Comparison of ENCODE assay signal across 24 cellular contexts in the genomic region with DNA sequence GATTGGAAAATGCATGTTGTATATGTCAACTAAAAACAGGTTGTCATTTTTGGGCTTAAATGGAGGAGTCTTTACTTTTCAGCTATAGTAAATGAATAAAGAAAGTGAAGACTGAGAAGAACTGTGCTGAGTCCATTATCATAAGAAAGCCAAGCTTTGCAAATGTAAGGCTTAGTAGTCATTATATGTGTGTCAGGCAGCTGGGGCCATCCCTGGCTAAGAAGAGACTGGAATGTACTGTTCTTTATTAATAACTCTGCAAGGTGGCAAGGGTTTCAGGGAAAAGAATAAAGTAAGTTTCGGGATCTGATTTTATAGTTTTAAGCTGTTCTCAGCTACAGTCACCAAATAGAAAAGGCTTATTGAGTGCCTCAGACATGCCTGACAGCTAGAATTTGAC.
"Had no signal": no experiment of that assay in that cellular context is flagged by ENCODE, and none has a peak within 500 bp of the region (broad histone marks: within the 10 kb centered on the region; RNA-seq: fewer than 3 reads in every experiment).

No MANE protein-coding gene starts in this region.

- H3K4me3 ChIP-seq: coronary artery, gastroesophageal sphincter, upper lobe of left lung had no signal

- H3K4me3 Mint-ChIP-seq: activated naive CD8-positive, alpha-beta T cell; activated T-cell treated with anti-CD3 and anti-CD28 coated beads, Interleukin-2, amount 50 U/mL, for 24 hours; endodermal cell; memory B cell; natural killer cell treated with Interleukin-12 subunit alpha and Interleukin-12 subunit beta and Interleukin-15 and Interleukin-18, amount 100 ng/mL, for 72 hours had no signal

- H3K27ac Mint-ChIP-seq: activated naive CD8-positive, alpha-beta T cell; activated T-cell treated with anti-CD3 and anti-CD28 coated beads, Interleukin-2, amount 50 U/mL, for 24 hours; activated T-helper 2 cell treated with anti-CD3 and anti-CD28 coated beads, Interferon-gamma antibody, Interleukin-2, Interleukin-4, amounts not matched to agents 10 μg/mL and 5 μg/mL and 100 μg/mL, durations not matched to agents 14 hours and 24 hours and 36 hours; endodermal cell; memory B cell; natural killer cell treated with Interleukin-12 subunit alpha and Interleukin-12 subunit beta and Interleukin-15 and Interleukin-18, amount 100 ng/mL, for 72 hours had no signal

- H3K4me1 Mint-ChIP-seq: memory B cell had no signal

- H3K9me3 ChIP-seq: gastroesophageal sphincter, upper lobe of left lung had no signal

- DNase-seq: activated CD4-positive, alpha-beta T cell treated with anti-CD3 and anti-CD28 coated beads, Interleukin-2, amount 50 U/mL, for 4 hours; activated CD8-positive, alpha-beta memory T cell treated with anti-CD3 and anti-CD28 coated beads for 24 hours; activated CD8-positive, alpha-beta memory T cell treated with anti-CD3 and anti-CD28 coated beads, Interleukin-2, amount 50 U/mL, for 4 hours; activated naive CD4-positive, alpha-beta T cell; activated T-cell treated with anti-CD3 and anti-CD28 coated beads, Interleukin-2, amount 50 U/mL, for 24 hours; cerebellar nuclear complex; endodermal cell; head of caudate nucleus; hypothalamus; nucleus accumbens; right cardiac atrium; stimulated activated CD4-positive, alpha-beta T cell treated with anti-CD3 and anti-CD28 coated beads, Interleukin-12 subunit alpha, Interleukin-12 subunit beta, amount 100 ng/mL, for 4 hours; stimulated activated CD4-positive, alpha-beta T cell treated with anti-CD3 and anti-CD28 coated beads, Interleukin-4, amount 100 ng/mL, for 4 hours; stimulated activated naive CD8-positive, alpha-beta T cell treated with anti-CD3 and anti-CD28 coated beads, Interleukin-15, Interleukin-2, amounts not matched to agents 100 U/mL and 50 U/mL, for 24 hours; T-helper 9 cell; upper lobe of left lung had no signal

- H3K9me3 Mint-ChIP-seq: activated T-cell treated with anti-CD3 and anti-CD28 coated beads, Interleukin-2, amount 50 U/mL, for 24 hours; activated T-helper 2 cell treated with anti-CD3 and anti-CD28 coated beads, Interferon-gamma antibody, Interleukin-2, Interleukin-4, amounts not matched to agents 10 μg/mL and 5 μg/mL and 100 μg/mL, durations not matched to agents 14 hours and 24 hours and 36 hours; endodermal cell; memory B cell had no signal

- H3K36me3 Mint-ChIP-seq: activated naive CD8-positive, alpha-beta T cell; memory B cell; natural killer cell treated with Interleukin-12 subunit alpha and Interleukin-12 subunit beta and Interleukin-15 and Interleukin-18, amount 100 ng/mL, for 72 hours had no signal

- H2AFZ ChIP-seq: parathyroid adenoma had no signal

- H3K36me3 ChIP-seq: gastroesophageal sphincter, upper lobe of left lung had no signal

- H3K27me3 ChIP-seq: gastroesophageal sphincter, upper lobe of left lung had no signal

- H3K9ac ChIP-seq: parathyroid adenoma had no signal

- H3K27ac ChIP-seq: coronary artery, epithelial cell of prostate, gastroesophageal sphincter, parathyroid adenoma, upper lobe of left lung had no signal
